8 cellular contexts compared by ENCODE assay signal in the genomic region with DNA sequence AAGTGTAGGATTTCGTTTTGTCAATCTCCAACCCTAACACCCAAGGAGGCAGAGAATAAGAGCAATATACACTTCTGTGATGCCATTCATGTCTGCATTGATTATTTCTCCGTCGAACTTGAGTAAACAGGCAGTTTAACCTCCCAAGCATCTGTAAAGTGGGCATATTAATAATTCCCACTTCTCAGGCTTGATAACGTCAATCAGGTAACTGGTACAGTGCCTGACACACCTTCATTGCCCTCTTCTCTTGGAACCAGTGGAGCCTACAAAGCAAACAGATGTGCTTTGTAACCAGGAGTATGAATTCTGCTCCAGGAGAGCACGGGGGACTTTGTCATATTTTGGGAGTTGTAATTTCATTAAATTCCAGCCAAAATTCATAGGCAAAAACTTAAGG. TPM values are rescaled to one million over a fixed set of nuclear protein-coding genes. Genes with fewer than 3 reads are reported as not detected.
A peak's percentile ranks its signal among the peaks of the same experiment; 100 is the strongest.
DNase-seq lines count a peak whose midpoint lies in the region; ATAC-seq, FAIRE-seq and TF ChIP-seq lines count a peak whose summit lies in the region.

No MANE protein-coding gene starts in this region.

- TF ChIP-seq POLR2A in vagina (IDR thresholded peaks at IDR 0.05): no peak

- peak overlapping the region; percentile 84 for H3K27ac Mint-ChIP-seq in stimulated activated naive CD8-positive, alpha-beta T cell treated with anti-CD3 and anti-CD28 coated beads, Interleukin-15, Interleukin-2, amounts not matched to agents 100 ng/mL and 50 ng/mL, for 24 hours
- peak overlapping the region; percentile 57 for H3K27ac Mint-ChIP-seq in memory B cell

- TF ChIP-seq CTCF in astrocyte of the spinal cord (IDR thresholded peaks at IDR 0.05; ENCODE audit: low read depth, low read length) (no peak), vagina (IDR thresholded peaks at IDR 0.05) (no peak)

- DNase-seq in stimulated activated naive CD8-positive, alpha-beta T cell treated with anti-CD3 and anti-CD28 coated beads, Interleukin-15, Interleukin-2, amounts not matched to agents 100 U/mL and 50 U/mL, for 24 hours: no peak
- no peak for DNase-seq in astrocyte of the spinal cord (ENCODE audit: low read depth, low spot score)
- no peak for DNase-seq in memory B cell (ENCODE audit: low spot score in 2 of 2)
- DNase-seq in vagina (ENCODE audit: extremely low spot score in 2 of 2): no peak
- no peak for DNase-seq in GM19239 (ENCODE audit: insufficient read length, low spot score)
- no peak for DNase-seq in kidney tubule cell (ENCODE audit: low spot score)
- no peak for DNase-seq in islet precursor cell

- in situ Hi-C loops in astrocyte of the spinal cord (cut with HindIII; ENCODE audit: low sequenced_read_pairs): no loop called here

- no peaks in the 10 kb centered on the region for H3K36me3 Mint-ChIP-seq in stimulated activated naive CD8-positive, alpha-beta T cell treated with anti-CD3 and anti-CD28 coated beads, Interleukin-15, Interleukin-2, amounts not matched to agents 100 ng/mL and 50 ng/mL, for 24 hours (ENCODE audit: low read depth)
- no peaks in the 10 kb centered on the region for H3K36me3 Mint-ChIP-seq in memory B cell

- H3K4me1 ChIP-seq in vagina: peaks cover 10% of the 10 kb centered on the region

- no peak for FAIRE-seq in GM19239 (lab: Jason Lieb, UNC)

- H3K27ac ChIP-seq in vagina: no peak overlapping the region

- no peak for ATAC-seq in stimulated activated naive CD8-positive, alpha-beta T cell treated with anti-CD3 and anti-CD28 coated beads, Interleukin-15, Interleukin-2, amounts not matched to agents 100 U/mL and 50 U/mL, for 24 hours
- ATAC-seq in memory B cell (ENCODE audit: low read depth): no peak

- intact Hi-C loops in vagina (cut with DNase I): no loop called here

- no peaks in the 10 kb centered on the region for H3K9me3 Mint-ChIP-seq in stimulated activated naive CD8-positive, alpha-beta T cell treated with anti-CD3 and anti-CD28 coated beads, Interleukin-15, Interleukin-2, amounts not matched to agents 100 ng/mL and 50 ng/mL, for 24 hours
- no peaks in the 10 kb centered on the region for H3K9me3 Mint-ChIP-seq in memory B cell

- no peaks in the 10 kb centered on the region for H3K27me3 ChIP-seq in vagina

- H3K27me3 Mint-ChIP-seq in stimulated activated naive CD8-positive, alpha-beta T cell treated with anti-CD3 and anti-CD28 coated beads, Interleukin-15, Interleukin-2, amounts not matched to agents 100 ng/mL and 50 ng/mL, for 24 hours: no peaks in the 10 kb centered on the region
- no peaks in the 10 kb centered on the region for H3K27me3 Mint-ChIP-seq in memory B cell

- no peaks in the 10 kb centered on the region for H3K9me3 ChIP-seq in vagina

- peak overlapping the region; percentile 81 for H3K4me3 Mint-ChIP-seq in stimulated activated naive CD8-positive, alpha-beta T cell treated with anti-CD3 and anti-CD28 coated beads, Interleukin-15, Interleukin-2, amounts not matched to agents 100 ng/mL and 50 ng/mL, for 24 hours
- peak overlapping the region; percentile 85 for H3K4me3 Mint-ChIP-seq in memory B cell

- H3K4me3 ChIP-seq in astrocyte of the spinal cord (ENCODE audit: low read depth, low read length) (peak overlapping the region; percentile 33), vagina (peak overlapping the region; percentile 38 to 49)

- H3K4me1 Mint-ChIP-seq in stimulated activated naive CD8-positive, alpha-beta T cell treated with anti-CD3 and anti-CD28 coated beads, Interleukin-15, Interleukin-2, amounts not matched to agents 100 ng/mL and 50 ng/mL, for 24 hours (ENCODE audit: low read depth): peaks cover 29% of the 10 kb centered on the region
- H3K4me1 Mint-ChIP-seq in memory B cell: peaks cover 38% of the 10 kb centered on the region

- H3K36me3 ChIP-seq in vagina: no peaks in the 10 kb centered on the region

RNA-seq across cellular contexts. Expression of a gene that starts 32.5 kb away (rescaled TPM):
- 14.2 TPM for total RNA-seq in vagina
